ENCODE assay signal across 36 cellular contexts in the genomic region with DNA sequence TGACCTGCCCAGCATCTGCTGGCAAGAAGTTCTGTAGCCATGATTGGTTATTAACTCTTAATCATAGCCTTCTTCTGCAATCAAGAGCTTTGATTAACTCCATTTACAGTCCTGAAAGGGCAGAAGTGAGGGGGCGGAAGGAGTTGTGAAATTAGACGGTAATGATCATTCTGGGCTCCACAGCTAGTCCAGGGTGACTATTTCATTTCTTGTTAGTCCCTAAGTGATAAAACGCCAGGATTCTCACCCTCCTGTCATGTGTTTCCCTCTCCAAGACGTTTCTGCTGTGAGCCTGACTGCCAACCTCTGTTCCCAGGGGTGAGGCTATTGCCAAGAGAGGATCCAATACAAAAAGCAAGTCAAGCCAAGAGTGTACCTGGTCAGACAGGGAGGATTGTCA.
"Had no signal": no experiment of that assay in that cellular context is flagged by ENCODE, and none has a peak within 500 bp of the region (broad histone marks: within the 10 kb centered on the region; RNA-seq: fewer than 3 reads in every experiment).

No MANE protein-coding gene starts in this region.

- H3K4me3 ChIP-seq: ascending aorta, breast epithelium, esophagus muscularis mucosa, gastroesophageal sphincter, heart right ventricle had no signal

- H3K4me1 Mint-ChIP-seq: activated B cell treated with CpG ODN at 0.5 μM for 24 hours; activated CD8-positive, alpha-beta memory T cell treated with anti-CD3 and anti-CD28 coated beads, Interleukin-2, amount 10 ng/mL, durations not matched to agents 7 days and 5 days; activated naive CD4-positive, alpha-beta T cell treated with anti-CD3 and anti-CD28 coated beads, Interleukin-2, amount 10 ng/mL, durations not matched to agents 7 days and 5 days; activated naive CD8-positive, alpha-beta T cell treated with anti-CD3 and anti-CD28 coated beads, Interleukin-2, amount 10 ng/mL, durations not matched to agents 7 days and 5 days; brain; T-helper 17 cell had no signal

- DNase-seq: activated B cell treated with CpG ODN at 0.5 μM for 24 hours; activated CD4-positive, alpha-beta T cell treated with anti-CD3 and anti-CD28 coated beads for 48 hours; activated CD4-positive, alpha-beta T cell treated with anti-CD3 and anti-CD28 coated beads, Interleukin-2, amount 50 U/mL, for 1 hour; activated CD4-positive, alpha-beta T cell treated with anti-CD3 and anti-CD28 coated beads, Interleukin-2, amount 50 U/mL, for 48 hours; activated CD8-positive, alpha-beta memory T cell treated with anti-CD3 and anti-CD28 coated beads, Interleukin-2, amount 10 ng/mL, durations not matched to agents 7 days and 5 days; activated CD8-positive, alpha-beta memory T cell treated with anti-CD3 and anti-CD28 coated beads, Interleukin-2, amount 50 U/mL, for 4 hours; activated CD8-positive, alpha-beta T cell treated with anti-CD3 and anti-CD28 coated beads for 36 hours; activated effector memory CD4-positive, alpha-beta T cell treated with anti-CD3 and anti-CD28 coated beads, Interleukin-2, amount 50 U/mL, for 16 hours; activated naive CD4-positive, alpha-beta T cell; activated naive CD4-positive, alpha-beta T cell treated with anti-CD3 and anti-CD28 coated beads, Interleukin-2, amount 10 ng/mL, durations not matched to agents 7 days and 5 days; activated naive CD8-positive, alpha-beta T cell treated with anti-CD3 and anti-CD28 coated beads, Interleukin-2, amount 10 ng/mL, durations not matched to agents 7 days and 5 days; activated T-cell treated with anti-CD3 and anti-CD28 coated beads, Interleukin-2, amount 50 U/mL, for 1 hour; activated T-cell treated with anti-CD3 and anti-CD28 coated beads, Interleukin-2, amount 50 U/mL, for 48 hours; caudate nucleus; cortex of kidney; dermis blood vessel endothelial cell; effector CD4-positive, alpha-beta T cell; effector memory CD8-positive, alpha-beta T cell; erythroblast; foreskin melanocyte; heart right ventricle; T-helper 1 cell; T-helper 17 cell; T1000; WERI-Rb-1 had no signal

- H3K27ac ChIP-seq: breast epithelium, esophagus muscularis mucosa, gastroesophageal sphincter, heart right ventricle, WERI-Rb-1 had no signal

- H3K27me3 ChIP-seq: ascending aorta, breast epithelium, esophagus muscularis mucosa, heart right ventricle had no signal

- H3K36me3 Mint-ChIP-seq: activated CD8-positive, alpha-beta memory T cell treated with anti-CD3 and anti-CD28 coated beads, Interleukin-2, amount 10 ng/mL, durations not matched to agents 7 days and 5 days; activated naive CD4-positive, alpha-beta T cell treated with anti-CD3 and anti-CD28 coated beads, Interleukin-2, amount 10 ng/mL, durations not matched to agents 7 days and 5 days; activated naive CD8-positive, alpha-beta T cell treated with anti-CD3 and anti-CD28 coated beads, Interleukin-2, amount 10 ng/mL, durations not matched to agents 7 days and 5 days; brain had no signal

- H3K36me3 ChIP-seq: ascending aorta, breast epithelium, esophagus muscularis mucosa, gastroesophageal sphincter, heart right ventricle, WERI-Rb-1 had no signal

- H3K4me1 ChIP-seq: breast epithelium, esophagus muscularis mucosa, gastroesophageal sphincter, heart right ventricle had no signal

- H3K27me3 Mint-ChIP-seq: activated CD8-positive, alpha-beta memory T cell treated with anti-CD3 and anti-CD28 coated beads, Interleukin-2, amount 10 ng/mL, durations not matched to agents 7 days and 5 days; activated naive CD4-positive, alpha-beta T cell treated with anti-CD3 and anti-CD28 coated beads, Interleukin-2, amount 10 ng/mL, durations not matched to agents 7 days and 5 days; activated naive CD8-positive, alpha-beta T cell treated with anti-CD3 and anti-CD28 coated beads, Interleukin-2, amount 10 ng/mL, durations not matched to agents 7 days and 5 days; T-helper 17 cell had no signal

- H3K27ac Mint-ChIP-seq: activated B cell treated with CpG ODN at 0.5 μM for 24 hours; activated CD8-positive, alpha-beta memory T cell treated with anti-CD3 and anti-CD28 coated beads, Interleukin-2, amount 10 ng/mL, durations not matched to agents 7 days and 5 days; activated CD8-positive, alpha-beta T cell treated with anti-CD3 and anti-CD28 coated beads for 36 hours; activated naive CD4-positive, alpha-beta T cell treated with anti-CD3 and anti-CD28 coated beads, Interleukin-2, amount 10 ng/mL, durations not matched to agents 7 days and 5 days; activated naive CD4-positive, alpha-beta T cell treated with anti-CD3 and anti-CD28 coated beads, Interleukin-2, amount 50 U/mL, for 72 hours; activated naive CD8-positive, alpha-beta T cell treated with anti-CD3 and anti-CD28 coated beads, Interleukin-2, amount 10 ng/mL, durations not matched to agents 7 days and 5 days; activated T-helper 1 cell treated with anti-CD3 and anti-CD28 coated beads, Interleukin-12 subunit alpha, Interleukin-12 subunit beta, Interleukin-2, Interleukin-4 antibody, amounts not matched to agents 30 ng/mL and 10 ng/mL and 1 ng/mL, durations not matched to agents 14 hours and 24 hours and 36 hours; activated T-helper 2 cell treated with anti-CD3 and anti-CD28 coated beads, Interferon-gamma antibody, Interleukin-2, Interleukin-4, amounts not matched to agents 10 μg/mL and 5 μg/mL and 100 μg/mL, durations not matched to agents 14 hours and 24 hours and 36 hours; brain; effector memory CD8-positive, alpha-beta T cell; T-helper 17 cell; T-helper 2 cell treated with Interferon-gamma antibody and Interleukin-4, amounts not matched to agents 5 μg/mL and 100 μg/mL, for 36 hours had no signal

- FAIRE-seq: colon had no signal

- ATAC-seq: activated CD4-positive, CD25-positive, alpha-beta regulatory T cell treated with anti-CD3 and anti-CD28 coated beads, Interleukin-2, amount 50 U/mL, for 24 hours; activated CD8-positive, alpha-beta memory T cell treated with anti-CD3 and anti-CD28 coated beads, Interleukin-2, amount 10 ng/mL, durations not matched to agents 7 days and 5 days; activated CD8-positive, alpha-beta T cell treated with anti-CD3 and anti-CD28 coated beads for 36 hours; activated naive CD4-positive, alpha-beta T cell treated with anti-CD3 and anti-CD28 coated beads, Interleukin-2, amount 50 U/mL, for 72 hours; effector memory CD8-positive, alpha-beta T cell; gastroesophageal sphincter; heart right ventricle; T-helper 17 cell had no signal

- H3K4me3 Mint-ChIP-seq: activated B cell treated with CpG ODN at 0.5 μM for 24 hours; activated CD8-positive, alpha-beta memory T cell treated with anti-CD3 and anti-CD28 coated beads, Interleukin-2, amount 10 ng/mL, durations not matched to agents 7 days and 5 days; activated CD8-positive, alpha-beta T cell treated with anti-CD3 and anti-CD28 coated beads for 36 hours; activated naive CD4-positive, alpha-beta T cell treated with anti-CD3 and anti-CD28 coated beads, Interleukin-2, amount 10 ng/mL, durations not matched to agents 7 days and 5 days; activated naive CD8-positive, alpha-beta T cell treated with anti-CD3 and anti-CD28 coated beads, Interleukin-2, amount 10 ng/mL, durations not matched to agents 7 days and 5 days; activated T-helper 1 cell treated with anti-CD3 and anti-CD28 coated beads, Interleukin-12 subunit alpha, Interleukin-12 subunit beta, Interleukin-2, Interleukin-4 antibody, amounts not matched to agents 30 ng/mL and 10 ng/mL and 1 ng/mL, durations not matched to agents 14 hours and 24 hours and 36 hours; brain; effector memory CD8-positive, alpha-beta T cell; T-helper 17 cell; T-helper 2 cell treated with Interferon-gamma antibody and Interleukin-4, amounts not matched to agents 5 μg/mL and 100 μg/mL, for 36 hours had no signal
